ENCODE assay signal across 1 cellular context in the genomic region with DNA sequence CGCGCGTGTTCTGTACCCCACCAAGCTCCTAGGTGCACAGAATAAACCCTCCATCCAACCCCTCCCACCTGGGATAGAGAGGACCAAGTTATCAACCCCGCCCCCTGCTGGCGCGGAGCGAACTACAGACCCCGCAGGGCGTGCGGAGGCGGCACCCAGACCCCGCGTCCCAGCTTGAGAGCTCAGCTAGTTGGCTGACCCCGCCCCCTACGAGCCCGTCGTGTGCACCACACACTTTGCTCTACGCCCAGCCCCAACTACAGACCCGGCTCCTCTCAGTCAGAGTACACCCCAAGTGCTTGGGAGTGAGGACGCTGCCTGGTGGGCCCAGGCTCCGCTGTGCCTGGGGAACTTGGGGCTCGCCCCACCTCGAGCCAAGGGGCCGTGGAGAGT.
TF ChIP-seq lines count a peak whose summit lies in the region.

No MANE protein-coding gene starts in this region.

TF ChIP-seq in WTC11, 78 proteins besides CTCF, POLR2A, EP300 and RAD21 (continued from another document):
- TF ChIP-seq, protein P1, sequence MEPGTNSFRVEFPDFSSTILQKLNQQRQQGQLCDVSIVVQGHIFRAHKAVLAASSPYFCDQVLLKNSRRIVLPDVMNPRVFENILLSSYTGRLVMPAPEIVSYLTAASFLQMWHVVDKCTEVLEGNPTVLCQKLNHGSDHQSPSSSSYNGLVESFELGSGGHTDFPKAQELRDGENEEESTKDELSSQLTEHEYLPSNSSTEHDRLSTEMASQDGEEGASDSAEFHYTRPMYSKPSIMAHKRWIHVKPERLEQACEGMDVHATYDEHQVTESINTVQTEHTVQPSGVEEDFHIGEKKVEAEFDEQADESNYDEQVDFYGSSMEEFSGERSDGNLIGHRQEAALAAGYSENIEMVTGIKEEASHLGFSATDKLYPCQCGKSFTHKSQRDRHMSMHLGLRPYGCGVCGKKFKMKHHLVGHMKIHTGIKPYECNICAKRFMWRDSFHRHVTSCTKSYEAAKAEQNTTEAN (CRISPR knock-in tag; IDR thresholded peaks at IDR 0.05): peak; percentile 68; the same call in 1 of the 2 replicates
- TF ChIP-seq ELF4 (CRISPR knock-in tag; IDR thresholded peaks at IDR 0.05; ENCODE audit: low read depth): no peak
- TF ChIP-seq ZNF232 (CRISPR knock-in tag; IDR thresholded peaks at IDR 0.05): no peak
- no peak for TF ChIP-seq CBFB (CRISPR knock-in tag; IDR thresholded peaks at IDR 0.05; ENCODE audit: low read depth)
- TF ChIP-seq, protein P2, sequence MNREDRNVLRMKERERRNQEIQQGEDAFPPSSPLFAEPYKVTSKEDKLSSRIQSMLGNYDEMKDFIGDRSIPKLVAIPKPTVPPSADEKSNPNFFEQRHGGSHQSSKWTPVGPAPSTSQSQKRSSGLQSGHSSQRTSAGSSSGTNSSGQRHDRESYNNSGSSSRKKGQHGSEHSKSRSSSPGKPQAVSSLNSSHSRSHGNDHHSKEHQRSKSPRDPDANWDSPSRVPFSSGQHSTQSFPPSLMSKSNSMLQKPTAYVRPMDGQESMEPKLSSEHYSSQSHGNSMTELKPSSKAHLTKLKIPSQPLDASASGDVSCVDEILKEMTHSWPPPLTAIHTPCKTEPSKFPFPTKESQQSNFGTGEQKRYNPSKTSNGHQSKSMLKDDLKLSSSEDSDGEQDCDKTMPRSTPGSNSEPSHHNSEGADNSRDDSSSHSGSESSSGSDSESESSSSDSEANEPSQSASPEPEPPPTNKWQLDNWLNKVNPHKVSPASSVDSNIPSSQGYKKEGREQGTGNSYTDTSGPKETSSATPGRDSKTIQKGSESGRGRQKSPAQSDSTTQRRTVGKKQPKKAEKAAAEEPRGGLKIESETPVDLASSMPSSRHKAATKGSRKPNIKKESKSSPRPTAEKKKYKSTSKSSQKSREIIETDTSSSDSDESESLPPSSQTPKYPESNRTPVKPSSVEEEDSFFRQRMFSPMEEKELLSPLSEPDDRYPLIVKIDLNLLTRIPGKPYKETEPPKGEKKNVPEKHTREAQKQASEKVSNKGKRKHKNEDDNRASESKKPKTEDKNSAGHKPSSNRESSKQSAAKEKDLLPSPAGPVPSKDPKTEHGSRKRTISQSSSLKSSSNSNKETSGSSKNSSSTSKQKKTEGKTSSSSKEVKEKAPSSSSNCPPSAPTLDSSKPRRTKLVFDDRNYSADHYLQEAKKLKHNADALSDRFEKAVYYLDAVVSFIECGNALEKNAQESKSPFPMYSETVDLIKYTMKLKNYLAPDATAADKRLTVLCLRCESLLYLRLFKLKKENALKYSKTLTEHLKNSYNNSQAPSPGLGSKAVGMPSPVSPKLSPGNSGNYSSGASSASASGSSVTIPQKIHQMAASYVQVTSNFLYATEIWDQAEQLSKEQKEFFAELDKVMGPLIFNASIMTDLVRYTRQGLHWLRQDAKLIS (CRISPR knock-in tag; IDR thresholded peaks at IDR 0.05; ENCODE audit: borderline replicate concordance): no peak
- no peak for TF ChIP-seq ESRRA (CRISPR knock-in tag; IDR thresholded peaks at IDR 0.05; ENCODE audit: borderline replicate concordance)
- no peak for TF ChIP-seq NR1H2 (CRISPR knock-in tag; IDR thresholded peaks at IDR 0.05)
- peak; percentile 70 for TF ChIP-seq ZNF121 (CRISPR knock-in tag; IDR thresholded peaks at IDR 0.05)
- TF ChIP-seq, protein P3, sequence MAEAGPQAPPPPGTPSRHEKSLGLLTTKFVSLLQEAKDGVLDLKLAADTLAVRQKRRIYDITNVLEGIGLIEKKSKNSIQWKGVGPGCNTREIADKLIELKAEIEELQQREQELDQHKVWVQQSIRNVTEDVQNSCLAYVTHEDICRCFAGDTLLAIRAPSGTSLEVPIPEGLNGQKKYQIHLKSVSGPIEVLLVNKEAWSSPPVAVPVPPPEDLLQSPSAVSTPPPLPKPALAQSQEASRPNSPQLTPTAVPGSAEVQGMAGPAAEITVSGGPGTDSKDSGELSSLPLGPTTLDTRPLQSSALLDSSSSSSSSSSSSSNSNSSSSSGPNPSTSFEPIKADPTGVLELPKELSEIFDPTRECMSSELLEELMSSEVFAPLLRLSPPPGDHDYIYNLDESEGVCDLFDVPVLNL (CRISPR knock-in tag; IDR thresholded peaks at IDR 0.05; ENCODE audit: borderline replicate concordance, low read depth): no peak
- TF ChIP-seq OVOL2 (CRISPR knock-in tag; IDR thresholded peaks at IDR 0.05; ENCODE audit: borderline replicate concordance): no peak
- 0 out of 2 replicates have a peak, but pooled peaks have one; percentile 45 for TF ChIP-seq TP53 (CRISPR knock-in tag; IDR thresholded peaks at IDR 0.05)
